12 cellular contexts compared by ENCODE assay signal in the genomic region with DNA sequence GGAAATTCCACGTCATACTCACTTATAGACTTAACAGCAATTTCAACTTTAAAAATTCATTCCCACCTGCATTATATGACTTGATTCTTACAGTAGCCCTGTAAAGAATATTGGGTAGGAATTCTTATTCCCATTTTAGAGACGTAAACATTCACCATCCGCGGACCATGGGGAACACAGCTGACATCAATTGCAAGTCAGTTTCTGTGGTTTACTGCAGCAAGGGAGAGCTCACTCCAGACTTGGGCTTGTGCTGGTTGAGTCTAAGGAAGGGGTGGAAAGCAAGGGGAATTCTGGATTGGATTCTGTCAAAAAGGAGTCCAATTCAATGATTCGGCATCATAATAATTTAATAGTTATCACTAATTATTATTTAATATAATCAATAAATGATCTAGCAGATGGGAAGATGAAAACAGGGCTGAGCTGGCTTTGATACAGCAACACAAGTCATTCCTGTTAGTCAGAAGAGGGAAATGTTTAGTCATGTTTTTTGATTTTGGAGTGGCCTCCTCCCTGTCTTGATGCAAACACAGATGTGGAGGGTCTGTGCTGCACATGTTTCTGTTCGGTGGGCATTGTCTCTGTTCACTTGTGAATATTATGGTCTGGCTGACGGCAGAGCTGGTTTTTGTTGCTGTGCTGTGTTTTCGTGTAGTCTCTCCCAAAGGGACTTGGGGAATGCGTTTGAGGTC. TPM values are rescaled to one million over a fixed set of nuclear protein-coding genes. Genes with fewer than 3 reads are reported as not detected.
DNase-seq lines count a peak whose midpoint lies in the region; ATAC-seq, FAIRE-seq and TF ChIP-seq lines count a peak whose summit lies in the region.
"Had no signal": no experiment of that assay in that cellular context is flagged by ENCODE, and none has a peak within 500 bp of the region (broad histone marks: within the 10 kb centered on the region; RNA-seq: fewer than 3 reads in every experiment).

No MANE protein-coding gene starts in this region.

- H3K4me3 Mint-ChIP-seq in natural killer cell treated with Interleukin-12 subunit alpha and Interleukin-12 subunit beta and Interleukin-15 and Interleukin-18, amount 100 ng/mL, for 72 hours = no peak overlapping the region
- no peak overlapping the region for H3K4me3 Mint-ChIP-seq in activated naive CD4-positive, alpha-beta T cell treated with anti-CD3 and anti-CD28 coated beads, Interleukin-2, amount 10 ng/mL, durations not matched to agents 7 days and 5 days
- H3K4me3 Mint-ChIP-seq: naive B cell had no signal

- no peaks in the 10 kb centered on the region for H3K79me1 ChIP-seq in mesendoderm (ENCODE audit: low read length)

- no peak overlapping the region for H3K9ac ChIP-seq in mesendoderm (ENCODE audit: low read length)

- no peak overlapping the region for H3K4me2 ChIP-seq in mesendoderm (ENCODE audit: low read length)

- H3K36me3 Mint-ChIP-seq in natural killer cell treated with Interleukin-12 subunit alpha and Interleukin-12 subunit beta and Interleukin-15 and Interleukin-18, amount 100 ng/mL, for 72 hours = no peaks in the 10 kb centered on the region
- no peaks in the 10 kb centered on the region for H3K36me3 Mint-ChIP-seq in activated naive CD4-positive, alpha-beta T cell treated with anti-CD3 and anti-CD28 coated beads, Interleukin-2, amount 10 ng/mL, durations not matched to agents 7 days and 5 days
- H3K36me3 Mint-ChIP-seq: naive B cell had no signal

- H3K36me3 ChIP-seq in bronchial epithelial cell (ENCODE audit: control insufficient read depth, insufficient read depth, low read length) (no peaks in the 10 kb centered on the region), mesendoderm (ENCODE audit: control insufficient read depth, insufficient read depth, low read length) (no peaks in the 10 kb centered on the region)

- peak overlapping the region; percentile 49 for H2AK5ac ChIP-seq in mesendoderm (ENCODE audit: low read length)

- WGBS in mesendoderm (ENCODE audit: extremely low coverage, insufficient coverage, low lambda C conversion rate) = 100% methylated on average over 1 of the region's 9 CpGs

- H4K8ac ChIP-seq in mesendoderm (ENCODE audit: low read depth, low read length) = no peak overlapping the region

- no peak overlapping the region for H3K18ac ChIP-seq in mesendoderm (ENCODE audit: low read length)

- no peak overlapping the region for H2BK5ac ChIP-seq in mesendoderm (ENCODE audit: low read length)

- no peak overlapping the region for H3K27ac ChIP-seq in mesendoderm (ENCODE audit: low read depth, low read length)

- H2BK15ac ChIP-seq in mesendoderm (replicated peaks; ENCODE audit: low read depth) = no peak overlapping the region

- H4K5ac ChIP-seq in mesendoderm (ENCODE audit: low read length) = no peak overlapping the region

- DNase-seq in A172 (ENCODE audit: low spot score) (peak; percentile 39), HS-5 (ENCODE audit: low read depth) (peak; percentile 86), bronchial epithelial cell (ENCODE audit: low read depth) (peak; percentile 85), mesendoderm (no peak), NOMO-1 treated with dmso at 0.1 percent for 144 hours (lab: John Stamatoyannopoulos, UW; ENCODE audit: unreplicated experiment) (no peak), NCI-H128 (lab: John Stamatoyannopoulos, UW; ENCODE audit: unreplicated experiment) (no peak)
- no peak for DNase-seq in natural killer cell treated with Interleukin-12 subunit alpha and Interleukin-12 subunit beta and Interleukin-15 and Interleukin-18, amount 100 ng/mL, for 72 hours (ENCODE audit: low spot score)
- no peak for DNase-seq in activated naive CD4-positive, alpha-beta T cell treated with anti-CD3 and anti-CD28 coated beads, Interleukin-2, amount 10 ng/mL, durations not matched to agents 7 days and 5 days
- DNase-seq: activated CD4-positive, CD25-positive, alpha-beta regulatory T cell treated with anti-CD3 and anti-CD28 coated beads, Interleukin-2, amount 50 U/mL, for 72 hours; naive B cell; NCI-H446 treated with DMSO at 0.1 percent for 48 hours had no signal

- no peak overlapping the region for H3K23ac ChIP-seq in mesendoderm (ENCODE audit: low read length)

- ATAC-seq in natural killer cell treated with Interleukin-12 subunit alpha and Interleukin-12 subunit beta and Interleukin-15 and Interleukin-18, amount 100 ng/mL, for 72 hours = no peak

- H2BK120ac ChIP-seq in mesendoderm (ENCODE audit: low read depth, low read length) = no peak overlapping the region

- H3K9me3 Mint-ChIP-seq in natural killer cell treated with Interleukin-12 subunit alpha and Interleukin-12 subunit beta and Interleukin-15 and Interleukin-18, amount 100 ng/mL, for 72 hours = no peaks in the 10 kb centered on the region
- no peaks in the 10 kb centered on the region for H3K9me3 Mint-ChIP-seq in activated naive CD4-positive, alpha-beta T cell treated with anti-CD3 and anti-CD28 coated beads, Interleukin-2, amount 10 ng/mL, durations not matched to agents 7 days and 5 days
- H3K9me3 Mint-ChIP-seq: naive B cell had no signal

- no peaks in the 10 kb centered on the region for H3K79me2 ChIP-seq in mesendoderm (ENCODE audit: control insufficient read depth, insufficient read depth, low read length)

- no peak overlapping the region for H3K4ac ChIP-seq in mesendoderm (ENCODE audit: low read depth, low read length)

- H3K56ac ChIP-seq in mesendoderm (ENCODE audit: low read length) = no peak overlapping the region

- H3K4me3 ChIP-seq in bronchial epithelial cell (ENCODE audit: low read depth, low read length) (no peak overlapping the region), mesendoderm (ENCODE audit: low read length) (no peak overlapping the region)

- no peaks in the 10 kb centered on the region for H3K27me3 ChIP-seq in bronchial epithelial cell (ENCODE audit: control insufficient read depth, insufficient read depth, low read length)
- no peaks in the 10 kb centered on the region for H3K27me3 ChIP-seq in mesendoderm (ENCODE audit: insufficient read depth, low read length, poor library complexity)

- CTCF ChIA-PET in activated naive CD4-positive, alpha-beta T cell treated with anti-CD3 and anti-CD28 coated beads, Interleukin-2, amount 10 ng/mL, durations not matched to agents 7 days and 5 days (lab: Charles Lee) = interaction anchor here (0.5 to 2.0 kb wide), 5 partner anchors 13 to 103 kb away, joined by 3 to 7 read pairs (median 5); no protein-coding TSS in a partner anchor

- peak overlapping the region in 1 of 2 donors; percentile 11 for H3K27ac Mint-ChIP-seq in natural killer cell treated with Interleukin-12 subunit alpha and Interleukin-12 subunit beta and Interleukin-15 and Interleukin-18, amount 100 ng/mL, for 72 hours
- no peak overlapping the region for H3K27ac Mint-ChIP-seq in activated naive CD4-positive, alpha-beta T cell treated with anti-CD3 and anti-CD28 coated beads, Interleukin-2, amount 10 ng/mL, durations not matched to agents 7 days and 5 days

- H3K4me1 ChIP-seq in mesendoderm (ENCODE audit: control insufficient read depth, low read depth, low read length) = peaks cover 22% of the 10 kb centered on the region

- FAIRE-seq in bronchial epithelial cell (lab: Jason Lieb, UNC) = no peak
- FAIRE-seq: colon had no signal

- no peak for TF ChIP-seq CTCF in bronchial epithelial cell (IDR thresholded peaks at IDR 0.05; ENCODE audit: insufficient read depth, low read length, severe bottlenecking)

- peaks cover 17 to 21% of the 10 kb centered on the region in 2 donors for H3K4me1 Mint-ChIP-seq in natural killer cell treated with Interleukin-12 subunit alpha and Interleukin-12 subunit beta and Interleukin-15 and Interleukin-18, amount 100 ng/mL, for 72 hours (ENCODE audit: low read depth in 2 of 2)
- H3K4me1 Mint-ChIP-seq in activated naive CD4-positive, alpha-beta T cell treated with anti-CD3 and anti-CD28 coated beads, Interleukin-2, amount 10 ng/mL, durations not matched to agents 7 days and 5 days = peaks cover 48% of the 10 kb centered on the region
- H3K4me1 Mint-ChIP-seq: naive B cell had no signal

- no peaks in the 10 kb centered on the region for H3K27me3 Mint-ChIP-seq in natural killer cell treated with Interleukin-12 subunit alpha and Interleukin-12 subunit beta and Interleukin-15 and Interleukin-18, amount 100 ng/mL, for 72 hours
- peaks cover 5% of the 10 kb centered on the region for H3K27me3 Mint-ChIP-seq in activated naive CD4-positive, alpha-beta T cell treated with anti-CD3 and anti-CD28 coated beads, Interleukin-2, amount 10 ng/mL, durations not matched to agents 7 days and 5 days
- H3K27me3 Mint-ChIP-seq: naive B cell had no signal

RNA-seq across cellular contexts. Expression of a gene that starts 9.7 kb away (rescaled TPM):
- 0.55 TPM in 1 of 2 replicates, not detected in the other for total RNA-seq in A172 (2014; rRNA removed; shearing (Covaris generic))
- 0.26 TPM in 1 of 2 replicates, not detected in the other for total RNA-seq in bronchial epithelial cell
- polyA plus RNA-seq in mesendoderm (2013, experiment 1 of 2) = not detected
- polyA plus RNA-seq in mesendoderm (2013, experiment 2 of 2) = not detected
- total RNA-seq in natural killer cell treated with Interleukin-12 subunit alpha and Interleukin-12 subunit beta and Interleukin-15 and Interleukin-18, amount 100 ng/mL, for 72 hours = 1 to 10 TPM in 1 of 2 donors, under 1 TPM in 1; 0.69 to 1.5 TPM

Comparison
In these comparisons a context has a peak if more than half of its experiments do, and no peak if none do; other contexts are left out.
1. DNase-seq: peak in A172 (single experiment), HS-5 (single experiment) and bronchial epithelial cell (single experiment); none in mesendoderm (single experiment), NOMO-1 treated with dmso at 0.1 percent for 144 hours (single experiment), natural killer cell treated with Interleukin-12 subunit alpha and Interleukin-12 subunit beta and Interleukin-15 and Interleukin-18, amount 100 ng/mL, for 72 hours (single experiment), activated naive CD4-positive, alpha-beta T cell treated with anti-CD3 and anti-CD28 coated beads, Interleukin-2, amount 10 ng/mL, durations not matched to agents 7 days and 5 days (single experiment) and NCI-H128 (single experiment).